ENCODE assay signal across 14 cellular contexts in the genomic region with DNA sequence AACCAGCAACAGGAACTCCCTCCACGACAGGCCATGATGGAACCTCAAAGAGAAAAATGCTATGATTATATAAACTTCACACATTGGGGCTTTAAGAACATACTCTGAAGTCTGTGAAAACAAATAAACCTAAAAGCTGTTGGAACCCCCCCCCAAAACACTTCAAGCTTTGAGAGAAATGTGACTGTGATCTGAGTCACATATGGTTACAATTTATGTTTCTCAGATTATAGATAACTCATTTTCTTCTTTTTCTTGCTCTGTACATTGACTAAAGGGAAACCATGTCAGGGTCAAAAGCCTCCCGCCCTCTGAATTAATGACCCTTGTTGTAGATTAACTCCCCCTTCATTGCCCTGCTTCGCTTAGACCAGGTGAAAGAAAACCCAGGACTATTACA. TPM values are rescaled to one million over a fixed set of nuclear protein-coding genes. Genes with fewer than 3 reads are reported as not detected.
DNase-seq lines count a peak whose midpoint lies in the region; ATAC-seq and TF ChIP-seq lines count a peak whose summit lies in the region.
"Had no signal": no experiment of that assay in that cellular context is flagged by ENCODE, and none has a peak within 500 bp of the region (broad histone marks: within the 10 kb centered on the region; RNA-seq: fewer than 3 reads in every experiment).

No MANE protein-coding gene starts in this region.

- peak overlapping the region; percentile 78 for H3K27ac Mint-ChIP-seq in CD4-positive, alpha-beta T cell
- peak overlapping the region; percentile 23 for H3K27ac Mint-ChIP-seq in T-helper 2 cell treated with Interferon-gamma antibody and Interleukin-4, amounts not matched to agents 5 μg/mL and 100 μg/mL, for 36 hours

- peaks cover 28% of the 10 kb centered on the region for H3K36me3 Mint-ChIP-seq in CD4-positive, alpha-beta T cell (ENCODE audit: low read depth)
- peaks cover 33% of the 10 kb centered on the region for H3K36me3 Mint-ChIP-seq in T-helper 2 cell treated with Interferon-gamma antibody and Interleukin-4, amounts not matched to agents 5 μg/mL and 100 μg/mL, for 36 hours (ENCODE audit: low read depth)

- TF ChIP-seq CTCF in CD4-positive, alpha-beta T cell (IDR thresholded peaks at IDR 0.05): no peak
- no peak for TF ChIP-seq CTCF in GM06990 (IDR thresholded peaks at IDR 0.05; ENCODE audit: insufficient read depth, low read length, poor library complexity, severe bottlenecking)

- no peaks in the 10 kb centered on the region for H3K27me3 Mint-ChIP-seq in CD4-positive, alpha-beta T cell
- H3K27me3 Mint-ChIP-seq in T-helper 2 cell treated with Interferon-gamma antibody and Interleukin-4, amounts not matched to agents 5 μg/mL and 100 μg/mL, for 36 hours (ENCODE audit: low read depth): no peaks in the 10 kb centered on the region

- CTCF ChIA-PET in CD4-positive, alpha-beta T cell (lab: Charles Lee): no interaction called here

- peaks cover 5% of the 10 kb centered on the region for H3K36me3 ChIP-seq in GM06990 (ENCODE audit: control insufficient read depth, insufficient read depth, low read length)
- H3K36me3 ChIP-seq: gastroesophageal sphincter had no signal

- H3K4me3 Mint-ChIP-seq in CD4-positive, alpha-beta T cell: peak overlapping the region; percentile 11
- H3K4me3 Mint-ChIP-seq in T-helper 2 cell treated with Interferon-gamma antibody and Interleukin-4, amounts not matched to agents 5 μg/mL and 100 μg/mL, for 36 hours: no peak overlapping the region

- peaks cover 100% of the 10 kb centered on the region for H3K4me1 Mint-ChIP-seq in CD4-positive, alpha-beta T cell (ENCODE audit: low read depth)
- peaks cover 58% of the 10 kb centered on the region for H3K4me1 Mint-ChIP-seq in T-helper 2 cell treated with Interferon-gamma antibody and Interleukin-4, amounts not matched to agents 5 μg/mL and 100 μg/mL, for 36 hours (ENCODE audit: low read depth)

- H3K27me3 ChIP-seq in CD4-positive, alpha-beta T cell (ENCODE audit: control insufficient read depth, insufficient read depth, low read length): no peaks in the 10 kb centered on the region
- no peaks in the 10 kb centered on the region for H3K27me3 ChIP-seq in GM06990 (replicated peaks; ENCODE audit: control insufficient read depth, insufficient read depth, low read length)
- H3K27me3 ChIP-seq: BLaER1, gastroesophageal sphincter had no signal

- H3K9me3 Mint-ChIP-seq in CD4-positive, alpha-beta T cell: no peaks in the 10 kb centered on the region
- no peaks in the 10 kb centered on the region for H3K9me3 Mint-ChIP-seq in T-helper 2 cell treated with Interferon-gamma antibody and Interleukin-4, amounts not matched to agents 5 μg/mL and 100 μg/mL, for 36 hours

- no peak for ATAC-seq in CD4-positive, alpha-beta T cell (ENCODE audit: poor library complexity)
- ATAC-seq in GM19395 (IDR thresholded peaks at IDR 0.05; ENCODE audit: unreplicated experiment): no peak
- ATAC-seq: gastroesophageal sphincter had no signal

- no peak overlapping the region for H3K27ac ChIP-seq in CD4-positive, alpha-beta T cell (ENCODE audit: low read depth, low read length)
- H3K27ac ChIP-seq: BLaER1, gastroesophageal sphincter, WERI-Rb-1 had no signal

- intact Hi-C loops in CD4-positive, alpha-beta T cell (cut with DNase I, micrococcal nuclease): loop anchor here in 1 of 2 experiments (2.0 kb wide), 1 partner anchor 14 kb away; no protein-coding TSS in a partner anchor

- POLR2A ChIA-PET in CD4-positive, alpha-beta T cell (lab: Charles Lee): interaction anchor here (0.6 to 0.8 kb wide), 2 partner anchors 9 to 10 kb away, joined by 3 read pairs; no protein-coding TSS in a partner anchor

- H3K4me3 ChIP-seq in GM06990 (replicated peaks; ENCODE audit: low read depth, low read length): peak overlapping the region; percentile 26; the same call in 1 of the 2 replicates
- H3K4me3 ChIP-seq: BLaER1, gastroesophageal sphincter had no signal

- DNase-seq in CD4-positive, alpha-beta T cell: no peak
- DNase-seq in GM06990 (ENCODE audit: extremely low read depth, insufficient read length) (no peak), left kidney (ENCODE audit: low read depth, low spot score) (peak; percentile 35), NCI-H774 (lab: John Stamatoyannopoulos, UW) (no peak)
- DNase-seq in T-helper 2 cell treated with Interferon-gamma antibody and Interleukin-4, amounts not matched to agents 5 μg/mL and 100 μg/mL, for 36 hours (ENCODE audit: low spot score): no peak
- no peak for DNase-seq in activated CD4-positive, CD25-positive, alpha-beta regulatory T cell treated with anti-CD3 and anti-CD28 coated beads, Interleukin-2, amount 50 U/mL, for 72 hours
- DNase-seq: amygdala; DMS79 treated with DMSO at 0.1 percent for 48 hours; NCI-H1694 treated with DMSO at 0.1 percent for 48 hours; stimulated activated CD4-positive, alpha-beta T cell treated with anti-CD3 and anti-CD28 coated beads, Interleukin-15, amount 100 ng/mL, for 24 hours; WERI-Rb-1 had no signal

- no peaks in the 10 kb centered on the region for H3K9me3 ChIP-seq in CD4-positive, alpha-beta T cell (ENCODE audit: control insufficient read depth, low read length)
- H3K9me3 ChIP-seq: BLaER1, gastroesophageal sphincter had no signal

RNA-seq across cellular contexts. Expression of gene VOPP1, which starts 15.8 kb away (rescaled TPM):
- total RNA-seq in CD4-positive, alpha-beta T cell: 10 to 100 TPM; 49.6 to 53.1 TPM
